ENCODE assay signal across 8 cellular contexts in genomic region chr5:96934291-96934694, GRCh38. TPM values are rescaled to one million over a fixed set of nuclear protein-coding genes. Genes with fewer than 3 reads are reported as not detected.
DNase-seq lines count a peak whose midpoint lies in the region; ATAC-seq, FAIRE-seq and TF ChIP-seq lines count a peak whose summit lies in the region.

No MANE protein-coding gene starts in this region.

- no peak overlapping the region for H3K18ac ChIP-seq in H1 (ENCODE audit: extremely low read depth, low read length)

- no peak for TF ChIP-seq POLR2A in H1 (IDR thresholded peaks at IDR 0.05; ENCODE audit: control extremely low read depth in 1 of 2, low read depth in 2 of 2, low read length in 2 of 2)

- H3K4me1 ChIP-seq in Panc1 (ENCODE audit: control insufficient read depth, insufficient read depth, low read length) (peaks cover 35% of the 10 kb centered on the region), H1 (replicated peaks in 1 of 4; ENCODE audit: control insufficient read depth in 3 of 4, insufficient read depth in 4 of 4, low read length in 3 of 4) (peaks cover 2 to 8% (median 6%) of the 10 kb centered on the region in 4 experiments; a peak in 3 of 7 replicates)

- 18% methylated on average over 9 of the region's 9 CpGs; no CpG with 5 or more reads in 1 of the 2 experiments for WGBS in H1 (ENCODE audit: extremely low coverage in 1 of 2, insufficient coverage in 1 of 2, insufficient read length in 1 of 2, insufficient replicate concordance in 2 of 2, low coverage in 1 of 2, low lambda C conversion rate in 2 of 2, missing lambda C conversion rate in 1 of 2), 2 experiments

- no peak overlapping the region for H2BK5ac ChIP-seq in H1 (ENCODE audit: low read depth, low read length)

- TF ChIP-seq CTCF in 22Rv1 (IDR thresholded peaks at IDR 0.05) (no peak), GM12865 (IDR thresholded peaks at IDR 0.05; ENCODE audit: insufficient read depth, low read depth, low read length, missing control alignments) (no peak), Panc1 (IDR thresholded peaks at IDR 0.05) (no peak), H1 (IDR thresholded peaks at IDR 0.05; ENCODE audit: control extremely low read depth in 1 of 3, insufficient read depth in 1 of 3, low read depth in 1 of 3, low read length in 3 of 3) (no peak), neural crest cell (conservative IDR thresholded peaks at IDR 0.05) (no peak)

- H3K9me3 Mint-ChIP-seq in neural crest cell, result no peaks in the 10 kb centered on the region

- TF ChIP-seq EP300 in H1 (IDR thresholded peaks at IDR 0.05; ENCODE audit: borderline replicate concordance in 1 of 2, low read depth in 2 of 2, low read length in 2 of 2), result no peak

- FAIRE-seq in H1 (lab: Jason Lieb, UNC), result no peak

- no peak overlapping the region for H2BK120ac ChIP-seq in H1 (replicated peaks; ENCODE audit: low read depth, low read length)

- intact Hi-C loops in Panc1 (cut with micrococcal nuclease; ENCODE audit: unreplicated experiment), result no loop called here

- H3K4me2 ChIP-seq in H1 (ENCODE audit: insufficient read depth in 1 of 2, low read depth in 2 of 2, low read length in 2 of 2), result peak overlapping the region; percentile 83 to 94

- peak overlapping the region; percentile 94 for H3K27ac Mint-ChIP-seq in neural crest cell (ENCODE audit: unreplicated experiment)

- in situ Hi-C loops in Panc1 (cut with HindIII; ENCODE audit: low pct_unique_long_range_greater_than_20kb, low sequenced_read_pairs), result no loop called here

- no peak overlapping the region for H4K5ac ChIP-seq in H1 (ENCODE audit: insufficient read length, low read depth, low read length)

- CTCF ChIA-PET in Panc1 (lab: Charles Lee), result no interaction called here
- CTCF ChIA-PET in H1 (lab: Charles Lee; ENCODE audit: partially characterized antibody), result interaction anchor here (1.4 kb wide), 1 partner anchor 65 kb away, joined by 4 read pairs; no protein-coding TSS in a partner anchor

- no peaks in the 10 kb centered on the region; a peak in 1 of 4 replicates for H3K79me2 ChIP-seq in H1 (ENCODE audit: control insufficient read depth in 1 of 2, insufficient read depth in 2 of 2, low read length in 2 of 2)

- no peak for TF ChIP-seq RAD21 in H1 (IDR thresholded peaks at IDR 0.05 in 1 of 2, conservative IDR thresholded peaks at IDR 0.05 in 1 of 2; ENCODE audit: low read depth in 2 of 2, low read length in 2 of 2)

- H3K14ac ChIP-seq in H1 (ENCODE audit: insufficient read length), result no peak overlapping the region

- no peak overlapping the region for H3K4ac ChIP-seq in H1 (replicated peaks; ENCODE audit: insufficient read length, low read depth, low read length)

- H4K20me1 ChIP-seq in H1 (replicated peaks in 1 of 2; ENCODE audit: control insufficient read depth in 1 of 2, insufficient read depth in 2 of 2, low read length in 2 of 2), result no peaks in the 10 kb centered on the region

- H3K9ac ChIP-seq in H1 (replicated peaks in 1 of 4; ENCODE audit: extremely low read depth in 1 of 4, low read depth in 3 of 4, low read length in 3 of 4), result peak overlapping the region in 3 of 4 experiments; percentile 6 to 56 (median 29); a peak in 4 of 7 replicates

- H3K27me3 ChIP-seq in Panc1 (ENCODE audit: control insufficient read depth, insufficient read depth, low read length) (no peaks in the 10 kb centered on the region), H1 (replicated peaks in 1 of 4; ENCODE audit: control insufficient read depth in 3 of 4, extremely low read depth in 1 of 4, insufficient read depth in 3 of 4, low read length in 3 of 4) (peaks cover 0 to 11% (median 7%) of the 10 kb centered on the region in 4 experiments; a peak in 3 of 7 replicates)

- H3K4me3 Mint-ChIP-seq in neural crest cell, result peak overlapping the region; percentile 91

- H3K4me3 ChIP-seq in GM12865 (ENCODE audit: low read depth, low read length) (peak overlapping the region; percentile 85), Panc1 (ENCODE audit: low read depth in 2 of 2, low read length in 2 of 2) (peak overlapping the region; percentile 87 to 94), H1 (ENCODE audit: extremely low read depth in 1 of 4, insufficient read depth in 2 of 4, low read depth in 3 of 4, low read length in 4 of 4) (peak overlapping the region; percentile 65 to 74 (median 70))

- no peaks in the 10 kb centered on the region for H3K36me3 Mint-ChIP-seq in neural crest cell (ENCODE audit: low read depth)

- peak overlapping the region; percentile 83 for H2AFZ ChIP-seq in H1 (ENCODE audit: low read length)

- H2AK5ac ChIP-seq in H1 (ENCODE audit: low read depth, low read length), result no peak overlapping the region

- peak overlapping the region; percentile 95 for H3K27ac ChIP-seq in 22Rv1
- peak overlapping the region; percentile 97 for H3K27ac ChIP-seq in Panc1 (ENCODE audit: low read length)
- peak overlapping the region; percentile 39; the same call in 1 of the 2 replicates for H3K27ac ChIP-seq in H1 (ENCODE audit: low read depth, low read length)

- H3K23ac ChIP-seq in H1 (ENCODE audit: insufficient read length), result no peak overlapping the region

- H2BK12ac ChIP-seq in H1 (ENCODE audit: low read depth, low read length), result no peak overlapping the region; the same call in 1 of the 2 replicates

- H3K4me1 Mint-ChIP-seq in neural crest cell, result peaks cover 33% of the 10 kb centered on the region

- H3K56ac ChIP-seq in H1 (replicated peaks; ENCODE audit: insufficient read length, low read depth, low read length), result no peak overlapping the region

- DNase-seq in GM12865 (ENCODE audit: low read depth), result peak; percentile 71
- DNase-seq in Panc1 (ENCODE audit: low read depth, low spot score), result no peak
- DNase-seq in H1 (ENCODE audit: low read depth in 1 of 2, low spot score in 2 of 2), result no peak
- peak; percentile 4 for DNase-seq in neural crest cell (ENCODE audit: low read depth, low spot score)
- DNase-seq in 8988T, result no peak
- no peak for DNase-seq in stimulated activated CD4-positive, alpha-beta T cell treated with anti-CD3 and anti-CD28 coated beads, Interleukin-2, amount 100 ng/mL, for 48 hours

- BruUV-seq in Panc1 (replicated peaks; lab: Mats Ljungman, UMichigan), result TSS peak; percentile 71

- no peak overlapping the region for H2BK20ac ChIP-seq in H1 (ENCODE audit: low read length)

- H4K91ac ChIP-seq in H1 (replicated peaks; ENCODE audit: insufficient read length, low read length), result no peak overlapping the region

- POLR2A ChIA-PET in Panc1 (lab: Charles Lee) (no interaction called here), H1 (lab: Charles Lee; ENCODE audit: partially characterized antibody) (no interaction called here)

- H2BK15ac ChIP-seq in H1 (ENCODE audit: low read length), result no peak overlapping the region

- H3K36me3 ChIP-seq in Panc1 (ENCODE audit: control insufficient read depth, insufficient read depth, low read length), result peaks cover 2% of the 10 kb centered on the region
- no peaks in the 10 kb centered on the region for H3K36me3 ChIP-seq in H1 (ENCODE audit: control insufficient read depth in 2 of 4, insufficient read depth in 4 of 4, low read length in 3 of 4)

- ATAC-seq in Panc1 (no peak), HG02885 (IDR thresholded peaks at IDR 0.05; ENCODE audit: poor library complexity, unreplicated experiment) (no peak)

- H3K27me3 Mint-ChIP-seq in neural crest cell (ENCODE audit: low read depth), result no peaks in the 10 kb centered on the region

- no peaks in the 10 kb centered on the region for H3K79me1 ChIP-seq in H1 (ENCODE audit: low read depth, low read length)

- H3K9me3 ChIP-seq in Panc1 (ENCODE audit: control insufficient read depth, insufficient read depth, low read depth, low read length) (no peaks in the 10 kb centered on the region), H1 (ENCODE audit: insufficient read depth in 2 of 2, low read depth in 1 of 2, low read length in 1 of 2) (no peaks in the 10 kb centered on the region)

- peaks cover 13% of the 10 kb centered on the region for H3K23me2 ChIP-seq in H1 (ENCODE audit: low read depth, low read length)

- H4K8ac ChIP-seq in H1 (ENCODE audit: extremely low read depth, insufficient read depth, low read length), result no peak overlapping the region

TF ChIP-seq in H1, 55 proteins besides CTCF, POLR2A, EP300 and RAD21 (continues in another document):
- no peak for TF ChIP-seq HDAC6 (IDR thresholded peaks at IDR 0.05; ENCODE audit: low read depth, low read length)
- no peak for TF ChIP-seq USF2 (IDR thresholded peaks at IDR 0.05; ENCODE audit: low read length)
- TF ChIP-seq HDAC2 (IDR thresholded peaks at IDR 0.05; ENCODE audit: borderline replicate concordance in 1 of 2, low read depth in 2 of 2, low read length in 2 of 2), result no peak
- no peak for TF ChIP-seq BRCA1 (IDR thresholded peaks at IDR 0.05; ENCODE audit: low read depth, low read length)

RNA-seq across cellular contexts. Expression of gene LNPEP, which starts 1.6 kb away (rescaled TPM):
- total RNA-seq in Panc1 (2021; ENCODE audit: unreplicated experiment) (46.6 TPM), neural crest cell (17.4 and 17.9 TPM in 2 replicates)
- 6.6 TPM for polyA plus RNA-seq in Panc1 (2012; ENCODE audit: insufficient read length)
- 4.3 and 4.5 TPM in 2 replicates for total RNA-seq in H1 (2021; fragmentation: NEBNext Ultra II Directional; extraction: Animal tissue kit (Norgen Biotek cat#: 25700))
- polyA plus RNA-seq in H1 (2011; rRNA removed), result 0.96 and 1.8 TPM in 2 replicates
- 1.6 TPM for polyA plus RNA-seq in H1 (2011; cell fraction: cytosol; rRNA removed)
- 1.1 TPM for polyA plus RNA-seq in H1 (2011; cell fraction: nucleus; rRNA removed)
- polyA plus RNA-seq in H1 (2012, experiment 1 of 2), result 0.79 to 2.2 TPM (median 1.2 TPM) in 4 replicates
- polyA plus RNA-seq in H1 (2012, experiment 2 of 2), result 0.16 TPM
- polyA plus RNA-seq in H1 (2013, experiment 1 of 2), result 2.8 TPM
- 2.1 TPM for polyA plus RNA-seq in H1 (2013, experiment 2 of 2)
- 9.1 and 12.5 TPM in 2 replicates for polyA minus RNA-seq in H1 (2011; rRNA and poly(A)+ RNA removed)
- 4.5 TPM for polyA minus RNA-seq in H1 (2011; cell fraction: cytosol; rRNA and poly(A)+ RNA removed)
- polyA minus RNA-seq in H1 (2011; cell fraction: nucleus; rRNA and poly(A)+ RNA removed), result 12.2 TPM

RNA-seq across cellular contexts. Expression of gene ERAP2, which starts 58.0 kb away (rescaled TPM):
- total RNA-seq in Panc1 (2021; ENCODE audit: unreplicated experiment) (15.5 TPM), neural crest cell (not detected in 2 replicates)
- polyA plus RNA-seq in Panc1 (2012; ENCODE audit: insufficient read length), result 7.6 TPM
- total RNA-seq in H1 (2021; fragmentation: NEBNext Ultra II Directional; extraction: Animal tissue kit (Norgen Biotek cat#: 25700)), result not detected in 2 replicates
- 0.03 and 0.14 TPM in 2 replicates for polyA plus RNA-seq in H1 (2011; rRNA removed)
- 0.17 TPM for polyA plus RNA-seq in H1 (2011; cell fraction: cytosol; rRNA removed)
- 0.06 TPM for polyA plus RNA-seq in H1 (2011; cell fraction: nucleus; rRNA removed)
- 0.11 to 0.60 TPM (median 0.14 TPM) in 4 replicates for polyA plus RNA-seq in H1 (2012, experiment 1 of 2)
- polyA plus RNA-seq in H1 (2012, experiment 2 of 2), result not detected
- polyA plus RNA-seq in H1 (2013, experiment 1 of 2), result 0.14 TPM
- 0.18 TPM for polyA plus RNA-seq in H1 (2013, experiment 2 of 2)
- polyA minus RNA-seq in H1 (2011; rRNA and poly(A)+ RNA removed), result 0.57 and 1.00 TPM in 2 replicates
- polyA minus RNA-seq in H1 (2011; cell fraction: cytosol; rRNA and poly(A)+ RNA removed), result not detected
- 1.3 TPM for polyA minus RNA-seq in H1 (2011; cell fraction: nucleus; rRNA and poly(A)+ RNA removed)

Comparison
In these comparisons a context has a peak if more than half of its experiments do, and no peak if none do; other contexts are left out.
1. H3K27ac ChIP-seq: peak in every context shown above with its lines; median percentile 97 in Panc1; 95 in 22Rv1; 39 in H1.
2. DNase-seq: peak in GM12865 (single experiment) and neural crest cell (single experiment); none in Panc1 (single experiment), H1 (0 of 2), 8988T (single experiment) and stimulated activated CD4-positive, alpha-beta T cell treated with anti-CD3 and anti-CD28 coated beads, Interleukin-2, amount 100 ng/mL, for 48 hours (0 of 2).
3. RNA of gene ERAP2, which starts 58.0 kb away (total RNA-seq): 15.5 TPM in Panc1 (single experiment); not detected in neural crest cell and not detected in H1; every median in the first group is over 10 times any median in the second.
4. Peak in every context shown above with its lines, with median percentiles within 50 percentile points of each other: H3K4me3 ChIP-seq.